Comparison of ENCODE assay signal across 8 cellular contexts in the genomic region with DNA sequence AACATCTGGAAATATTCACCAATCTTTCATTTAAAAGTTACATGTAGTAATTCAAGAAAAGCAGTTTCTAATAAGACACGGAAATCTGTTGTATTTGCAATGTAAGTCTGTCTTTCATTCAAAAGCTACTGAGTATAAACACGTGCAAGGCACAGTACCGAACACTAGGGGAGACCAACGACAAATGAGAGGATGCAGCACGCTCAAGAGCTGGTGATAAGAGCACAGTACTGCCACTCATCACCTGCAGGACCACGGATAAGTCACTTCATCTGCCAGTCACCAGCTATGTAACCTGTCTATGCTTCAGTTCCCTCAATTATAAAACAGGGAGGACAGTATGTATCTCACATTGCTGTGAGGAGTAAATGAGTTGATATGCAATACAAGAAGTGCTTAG.
A peak's percentile ranks its signal among the peaks of the same experiment; 100 is the strongest.
DNase-seq lines count a peak whose midpoint lies in the region; ATAC-seq, FAIRE-seq and TF ChIP-seq lines count a peak whose summit lies in the region.

No MANE protein-coding gene starts in this region.

- peaks cover 25 to 56% of the 10 kb centered on the region in 2 donors for H3K36me3 Mint-ChIP-seq in CD4-positive, alpha-beta memory T cell
- peaks cover 17% of the 10 kb centered on the region for H3K36me3 Mint-ChIP-seq in activated naive CD8-positive, alpha-beta T cell treated with anti-CD3 and anti-CD28 coated beads for 36 hours

- no peak overlapping the region for H2AFZ ChIP-seq in HepG2 (ENCODE audit: low read length)

- no peaks in the 10 kb centered on the region for H3K9me3 ChIP-seq in CD4-positive, alpha-beta memory T cell (ENCODE audit: control insufficient read depth in 1 of 2, low read length in 2 of 2)
- H3K9me3 ChIP-seq in HepG2 (ENCODE audit: low read length) = no peaks in the 10 kb centered on the region
- no peaks in the 10 kb centered on the region for H3K9me3 ChIP-seq in esophagus muscularis mucosa

- no peaks in the 10 kb centered on the region for H3K36me3 ChIP-seq in CD4-positive, alpha-beta memory T cell (ENCODE audit: insufficient read depth, low read length)
- H3K36me3 ChIP-seq in HepG2 (replicated peaks in 1 of 2; ENCODE audit: control insufficient read depth in 1 of 2, insufficient read depth in 2 of 2, low read length in 2 of 2) (peaks cover 9 to 43% of the 10 kb centered on the region in 2 experiments; a peak in 4 of 5 replicates), esophagus muscularis mucosa (peaks cover 6 to 85% (median 64%) of the 10 kb centered on the region in 4 donors)

- H3K4me1 Mint-ChIP-seq in CD4-positive, alpha-beta memory T cell = peaks cover 5 to 8% (median 7%) of the 10 kb centered on the region in 4 donors
- peaks cover 3% of the 10 kb centered on the region for H3K4me1 Mint-ChIP-seq in activated naive CD8-positive, alpha-beta T cell treated with anti-CD3 and anti-CD28 coated beads for 36 hours

- peak; percentile 59 to 77 (median 68) for DNase-seq in CD4-positive, alpha-beta memory T cell
- peak; percentile 20 for DNase-seq in RCC 7860 (ENCODE audit: low spot score)
- peak; percentile 44 for DNase-seq in activated naive CD8-positive, alpha-beta T cell treated with anti-CD3 and anti-CD28 coated beads for 36 hours
- DNase-seq in HepG2 (ENCODE audit: low spot score) = peak; percentile 80
- DNase-seq in ureter (ENCODE audit: low spot score) = no peak
- no peak for DNase-seq in esophagus muscularis mucosa (ENCODE audit: extremely low spot score)

- no peak for TF ChIP-seq RAD21 in HepG2 (CRISPR knock-in tag; IDR thresholded peaks at IDR 0.05)

- no peak overlapping the region for H3K9ac ChIP-seq in HepG2 (ENCODE audit: insufficient read depth, low read depth, low read length)

- CTCF ChIA-PET in CD4-positive, alpha-beta memory T cell (lab: Charles Lee; ENCODE audit: partially characterized antibody) = no interaction called here
- CTCF ChIA-PET in HepG2 (lab: Yijun Ruan, JAX; ENCODE audit: low intra/inter-chr PET ratio, low total read pairs) = no interaction called here

- H3K4me1 ChIP-seq in CD4-positive, alpha-beta memory T cell (ENCODE audit: insufficient read depth, low read length) = no peaks in the 10 kb centered on the region
- no peaks in the 10 kb centered on the region for H3K4me1 ChIP-seq in HepG2 (ENCODE audit: insufficient read depth, low read length)
- H3K4me1 ChIP-seq in esophagus muscularis mucosa = no peaks in the 10 kb centered on the region

- BruUV-seq in HepG2 (replicated peaks; lab: Mats Ljungman, UMichigan) = TSS peak; percentile 11

- ATAC-seq in GM21526 (IDR thresholded peaks at IDR 0.05; ENCODE audit: low FRiP score, unreplicated experiment) (peak; percentile 61), HepG2 (peak; percentile 99), HG02840 (IDR thresholded peaks at IDR 0.05; ENCODE audit: low FRiP score, unreplicated experiment) (no peak)

- H3K9me3 Mint-ChIP-seq in CD4-positive, alpha-beta memory T cell = no peaks in the 10 kb centered on the region
- no peaks in the 10 kb centered on the region for H3K9me3 Mint-ChIP-seq in activated naive CD8-positive, alpha-beta T cell treated with anti-CD3 and anti-CD28 coated beads for 36 hours

- no peak overlapping the region for H3K4me2 ChIP-seq in HepG2 (ENCODE audit: low read depth, low read length)

- FAIRE-seq in RCC 7860 (lab: Jason Lieb, UNC) (no peak), HepG2 (lab: Jason Lieb, UNC) (peak; percentile 89)

- H3K27ac ChIP-seq in CD4-positive, alpha-beta memory T cell (ENCODE audit: low read depth, low read length) = no peak overlapping the region
- H3K27ac ChIP-seq in HepG2 (ENCODE audit: extremely low read length, insufficient read depth, low read length) = no peak overlapping the region
- no peak overlapping the region for H3K27ac ChIP-seq in esophagus muscularis mucosa (replicated peaks in 1 of 4)

- H3K4me3 Mint-ChIP-seq in CD4-positive, alpha-beta memory T cell = no peak overlapping the region
- H3K4me3 Mint-ChIP-seq in activated naive CD8-positive, alpha-beta T cell treated with anti-CD3 and anti-CD28 coated beads for 36 hours = no peak overlapping the region

- peak overlapping the region in 5 of 7 donors; percentile 5 to 63 (median 22) for H3K27ac Mint-ChIP-seq in CD4-positive, alpha-beta memory T cell
- H3K27ac Mint-ChIP-seq in activated naive CD8-positive, alpha-beta T cell treated with anti-CD3 and anti-CD28 coated beads for 36 hours = no peak overlapping the region

- POLR2A ChIA-PET in CD4-positive, alpha-beta memory T cell (lab: Charles Lee; ENCODE audit: partially characterized antibody) = no interaction called here
- POLR2A ChIA-PET in HepG2 (lab: Yijun Ruan, JAX) = no interaction called here

- in situ Hi-C loops in HepG2 (cut with HindIII; ENCODE audit: extremely low pct_ligation_motif_present, low pct_unique_long_range_greater_than_20kb) = no loop called here

- no peak for TF ChIP-seq EP300 in HepG2 (IDR thresholded peaks at IDR 0.05; ENCODE audit: low read depth in 2 of 2, low read length in 2 of 2)
- no peak for TF ChIP-seq EP300 in HepG2 (CRISPR knock-in tag; IDR thresholded peaks at IDR 0.05; ENCODE audit: borderline replicate concordance)
- no peak for TF ChIP-seq EP300 in esophagus muscularis mucosa (IDR thresholded peaks at IDR 0.05)

- TF ChIP-seq CTCF in HepG2 (CRISPR knock-in tag; IDR thresholded peaks at IDR 0.05) = peak; percentile 47; the same call in 1 of the 2 replicates
- no peak for TF ChIP-seq CTCF in esophagus muscularis mucosa (IDR thresholded peaks at IDR 0.05)

- no peak for TF ChIP-seq POLR2A in HepG2 (IDR thresholded peaks at IDR 0.05; ENCODE audit: insufficient read depth in 1 of 2, low read depth in 2 of 2, low read length in 2 of 2)
- no peak for TF ChIP-seq POLR2A in esophagus muscularis mucosa (IDR thresholded peaks at IDR 0.05; ENCODE audit: low read depth)

- H3K79me2 ChIP-seq in HepG2 (ENCODE audit: insufficient read depth, low read length) = no peaks in the 10 kb centered on the region

- H3K27me3 Mint-ChIP-seq in CD4-positive, alpha-beta memory T cell = no peaks in the 10 kb centered on the region
- H3K27me3 Mint-ChIP-seq in activated naive CD8-positive, alpha-beta T cell treated with anti-CD3 and anti-CD28 coated beads for 36 hours = no peaks in the 10 kb centered on the region

- intact Hi-C loops in CD4-positive, alpha-beta memory T cell (cut with micrococcal nuclease) = no loop called here
- intact Hi-C loops in HepG2 (cut with micrococcal nuclease; ENCODE audit: unreplicated experiment) (no loop called here), esophagus muscularis mucosa (cut with DNase I) (no loop called here)

- H3K4me3 ChIP-seq in CD4-positive, alpha-beta memory T cell (ENCODE audit: low read length in 2 of 2) = no peak overlapping the region
- H3K4me3 ChIP-seq in HepG2 (replicated peaks in 1 of 3; ENCODE audit: insufficient read depth in 1 of 3, low read depth in 2 of 3, low read length in 3 of 3) = no peak overlapping the region
- no peak overlapping the region for H3K4me3 ChIP-seq in esophagus muscularis mucosa

- H3K27me3 ChIP-seq in CD4-positive, alpha-beta memory T cell (ENCODE audit: insufficient read depth, low read length) = no peaks in the 10 kb centered on the region
- no peaks in the 10 kb centered on the region for H3K27me3 ChIP-seq in HepG2 (ENCODE audit: control insufficient read depth in 1 of 2, insufficient read depth in 2 of 2, low read length in 2 of 2)
- no peaks in the 10 kb centered on the region for H3K27me3 ChIP-seq in esophagus muscularis mucosa

- WGBS in HepG2 (ENCODE audit: low lambda C conversion rate) = 27% methylated on average over 6 of the region's 6 CpGs
- 52% methylated on average over 6 of the region's 6 CpGs for WGBS in esophagus muscularis mucosa

- H4K20me1 ChIP-seq in HepG2 (ENCODE audit: insufficient read depth, low read length) = no peaks in the 10 kb centered on the region

TF ChIP-seq in HepG2, 621 proteins besides CTCF, POLR2A, EP300 and RAD21 (continues in another document):
- 0 out of 2 replicates have a peak, but pooled peaks have one; percentile 21 for TF ChIP-seq CREB1 (IDR thresholded peaks at IDR 0.05)
- TF ChIP-seq CREB1 (CRISPR knock-in tag; IDR thresholded peaks at IDR 0.05) = no peak
- TF ChIP-seq, protein P1, sequence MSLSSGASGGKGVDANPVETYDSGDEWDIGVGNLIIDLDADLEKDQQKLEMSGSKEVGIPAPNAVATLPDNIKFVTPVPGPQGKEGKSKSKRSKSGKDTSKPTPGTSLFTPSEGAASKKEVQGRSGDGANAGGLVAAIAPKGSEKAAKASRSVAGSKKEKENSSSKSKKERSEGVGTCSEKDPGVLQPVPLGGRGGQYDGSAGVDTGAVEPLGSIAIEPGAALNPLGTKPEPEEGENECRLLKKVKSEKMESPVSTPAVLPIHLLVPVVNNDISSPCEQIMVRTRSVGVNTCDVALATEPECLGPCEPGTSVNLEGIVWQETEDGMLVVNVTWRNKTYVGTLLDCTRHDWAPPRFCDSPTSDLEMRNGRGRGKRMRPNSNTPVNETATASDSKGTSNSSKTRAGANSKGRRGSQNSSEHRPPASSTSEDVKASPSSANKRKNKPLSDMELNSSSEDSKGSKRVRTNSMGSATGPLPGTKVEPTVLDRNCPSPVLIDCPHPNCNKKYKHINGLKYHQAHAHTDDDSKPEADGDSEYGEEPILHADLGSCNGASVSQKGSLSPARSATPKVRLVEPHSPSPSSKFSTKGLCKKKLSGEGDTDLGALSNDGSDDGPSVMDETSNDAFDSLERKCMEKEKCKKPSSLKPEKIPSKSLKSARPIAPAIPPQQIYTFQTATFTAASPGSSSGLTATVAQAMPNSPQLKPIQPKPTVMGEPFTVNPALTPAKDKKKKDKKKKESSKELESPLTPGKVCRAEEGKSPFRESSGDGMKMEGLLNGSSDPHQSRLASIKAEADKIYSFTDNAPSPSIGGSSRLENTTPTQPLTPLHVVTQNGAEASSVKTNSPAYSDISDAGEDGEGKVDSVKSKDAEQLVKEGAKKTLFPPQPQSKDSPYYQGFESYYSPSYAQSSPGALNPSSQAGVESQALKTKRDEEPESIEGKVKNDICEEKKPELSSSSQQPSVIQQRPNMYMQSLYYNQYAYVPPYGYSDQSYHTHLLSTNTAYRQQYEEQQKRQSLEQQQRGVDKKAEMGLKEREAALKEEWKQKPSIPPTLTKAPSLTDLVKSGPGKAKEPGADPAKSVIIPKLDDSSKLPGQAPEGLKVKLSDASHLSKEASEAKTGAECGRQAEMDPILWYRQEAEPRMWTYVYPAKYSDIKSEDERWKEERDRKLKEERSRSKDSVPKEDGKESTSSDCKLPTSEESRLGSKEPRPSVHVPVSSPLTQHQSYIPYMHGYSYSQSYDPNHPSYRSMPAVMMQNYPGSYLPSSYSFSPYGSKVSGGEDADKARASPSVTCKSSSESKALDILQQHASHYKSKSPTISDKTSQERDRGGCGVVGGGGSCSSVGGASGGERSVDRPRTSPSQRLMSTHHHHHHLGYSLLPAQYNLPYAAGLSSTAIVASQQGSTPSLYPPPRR (CRISPR knock-in tag; IDR thresholded peaks at IDR 0.05; ENCODE audit: borderline replicate concordance) = no peak

Comparison
In these comparisons a context has a peak if more than half of its experiments do, and no peak if none do; other contexts are left out.
1. DNase-seq: peak in CD4-positive, alpha-beta memory T cell (5 of 5), RCC 7860 (single experiment), activated naive CD8-positive, alpha-beta T cell treated with anti-CD3 and anti-CD28 coated beads for 36 hours (single experiment) and HepG2 (single experiment); none in ureter (single experiment) and esophagus muscularis mucosa (single experiment).